20 cellular contexts compared by ENCODE assay signal in genomic region chr6:113967777-113968176, GRCh38. TPM values are rescaled to one million over a fixed set of nuclear protein-coding genes. Genes with fewer than 3 reads are reported as not detected.
DNase-seq lines count a peak whose midpoint lies in the region; ATAC-seq, FAIRE-seq and TF ChIP-seq lines count a peak whose summit lies in the region.
"Had no signal": no experiment of that assay in that cellular context is flagged by ENCODE, and none has a peak within 500 bp of the region (broad histone marks: within the 10 kb centered on the region; RNA-seq: fewer than 3 reads in every experiment).

No MANE protein-coding gene starts in this region.

- H2AFZ ChIP-seq in astrocyte (ENCODE audit: low read depth, low read length): no peak overlapping the region

- peaks cover 65% of the 10 kb centered on the region for H3K4me1 Mint-ChIP-seq in CD8-positive, alpha-beta T cell (ENCODE audit: low read depth)
- peaks cover 22% of the 10 kb centered on the region for H3K4me1 Mint-ChIP-seq in astrocyte (ENCODE audit: low read depth, unreplicated experiment)
- peaks cover 36% of the 10 kb centered on the region for H3K4me1 Mint-ChIP-seq in nephron

- DNase-seq in CD8-positive, alpha-beta T cell: no peak
- DNase-seq in astrocyte (ENCODE audit: low read depth) (no peak), iPS-NIHi7 (ENCODE audit: extremely low spot score) (no peak)
- DNase-seq: activated CD4-positive, CD25-positive, alpha-beta regulatory T cell; activated CD8-positive, alpha-beta memory T cell treated with anti-CD3 and anti-CD28 coated beads, Interleukin-2, amount 50 U/mL, for 4 hours; CD4-positive, alpha-beta memory T cell; cerebellar nuclear complex; kidney; mucosa of descending colon; NCI-H1105 treated with DMSO at 0.1 percent for 48 hours; NCI-H2227 treated with DMSO at 0.1 percent for 48 hours had no signal

- H3K79me2 ChIP-seq in astrocyte (ENCODE audit: insufficient read depth, low read length): peaks cover 84% of the 10 kb centered on the region

- POLR2A ChIA-PET in CD8-positive, alpha-beta T cell (lab: Charles Lee): interaction anchor here (1.1 kb wide), 1 partner anchor 12 kb away, joined by 3 read pairs; no protein-coding TSS in a partner anchor
- POLR2A ChIA-PET in HEK293 (lab: Yijun Ruan, JAX): no interaction called here

- no peak for ATAC-seq in CD8-positive, alpha-beta T cell
- ATAC-seq in GM18867 (IDR thresholded peaks at IDR 0.05; ENCODE audit: unreplicated experiment): no peak
- ATAC-seq in GM21423 (IDR thresholded peaks at IDR 0.05; ENCODE audit: unreplicated experiment): no peak
- ATAC-seq: gastroesophageal sphincter, mucosa of descending colon, Panc1 had no signal

- H3K4me1 ChIP-seq in CD8-positive, alpha-beta T cell (ENCODE audit: insufficient read depth, low read length): peaks cover 35% of the 10 kb centered on the region
- H3K4me1 ChIP-seq in HEK293 (ENCODE audit: control insufficient read depth, insufficient read depth, low read length) (peaks cover 9% of the 10 kb centered on the region), astrocyte (ENCODE audit: insufficient read depth, low read length) (peaks cover 12% of the 10 kb centered on the region)
- H3K4me1 ChIP-seq: prostate gland had no signal

- no peaks in the 10 kb centered on the region for H3K9me3 Mint-ChIP-seq in CD8-positive, alpha-beta T cell
- H3K9me3 Mint-ChIP-seq in astrocyte (ENCODE audit: unreplicated experiment): no peaks in the 10 kb centered on the region
- no peaks in the 10 kb centered on the region for H3K9me3 Mint-ChIP-seq in nephron
- H3K9me3 Mint-ChIP-seq: CD4-positive, alpha-beta memory T cell had no signal

- peaks cover 71% of the 10 kb centered on the region for H4K20me1 ChIP-seq in astrocyte (ENCODE audit: insufficient read depth, low read length)

- no peak for TF ChIP-seq CTCF in CD8-positive, alpha-beta T cell (IDR thresholded peaks at IDR 0.05)
- TF ChIP-seq CTCF in HEK293 (tag by site-specific recombination; IDR thresholded peaks at IDR 0.05) (no peak), astrocyte (IDR thresholded peaks at IDR 0.05; ENCODE audit: insufficient read depth, low read depth, low read length) (no peak), nephron (IDR thresholded peaks at IDR 0.05; ENCODE audit: unreplicated experiment in 3 of 3) (no peak)

- peak overlapping the region; percentile 90 for H3K4me2 ChIP-seq in astrocyte (ENCODE audit: low read length)

- intact Hi-C loops in CD8-positive, alpha-beta T cell (cut with DNase I, micrococcal nuclease): no loop called here

- no peaks in the 10 kb centered on the region for H3K36me3 ChIP-seq in CD8-positive, alpha-beta T cell (ENCODE audit: insufficient read depth, low read length)
- H3K36me3 ChIP-seq in HEK293 (ENCODE audit: control insufficient read depth in 2 of 2, insufficient read depth in 1 of 2, low read length in 2 of 2): no peaks in the 10 kb centered on the region
- no peaks in the 10 kb centered on the region for H3K36me3 ChIP-seq in astrocyte (ENCODE audit: insufficient read depth, low read length)
- H3K36me3 ChIP-seq: gastroesophageal sphincter, prostate gland had no signal

- H3K27ac Mint-ChIP-seq in CD8-positive, alpha-beta T cell: no peak overlapping the region
- H3K27ac Mint-ChIP-seq in astrocyte (ENCODE audit: unreplicated experiment) (no peak overlapping the region), nephron (peak overlapping the region; percentile 17 to 100 (median 22))

- H3K9ac ChIP-seq in astrocyte (ENCODE audit: low read length): no peak overlapping the region

- H3K27me3 Mint-ChIP-seq in CD8-positive, alpha-beta T cell (ENCODE audit: low read depth): no peaks in the 10 kb centered on the region
- H3K27me3 Mint-ChIP-seq in astrocyte (ENCODE audit: low read depth, unreplicated experiment): no peaks in the 10 kb centered on the region
- H3K27me3 Mint-ChIP-seq in nephron (ENCODE audit: low read depth): no peaks in the 10 kb centered on the region
- H3K27me3 Mint-ChIP-seq: CD4-positive, alpha-beta memory T cell had no signal

- CTCF ChIA-PET in CD8-positive, alpha-beta T cell (lab: Charles Lee): no interaction called here
- CTCF ChIA-PET in HEK293 (lab: Yijun Ruan, JAX): interaction anchor here (0.6 to 2.3 kb wide), 4 partner anchors 8 to 1577 kb away, joined by 3 to 8 read pairs (median 3); no protein-coding TSS in a partner anchor

- no peak for FAIRE-seq in astrocyte (lab: Jason Lieb, UNC)
- FAIRE-seq: G401.6, GM19239, kidney had no signal

- no peaks in the 10 kb centered on the region for H3K9me3 ChIP-seq in CD8-positive, alpha-beta T cell (ENCODE audit: low read length)
- H3K9me3 ChIP-seq in HEK293 (ENCODE audit: control insufficient read depth, insufficient read depth, low read depth, low read length) (no peaks in the 10 kb centered on the region), astrocyte (ENCODE audit: insufficient read depth, low read depth, low read length) (no peaks in the 10 kb centered on the region)
- H3K9me3 ChIP-seq: gastroesophageal sphincter, mucosa of descending colon, prostate gland had no signal

- no peak overlapping the region for H3K4me3 ChIP-seq in CD8-positive, alpha-beta T cell (ENCODE audit: low read depth, low read length)
- no peak overlapping the region; the same call in 1 of the 2 replicates for H3K4me3 ChIP-seq in HEK293 (ENCODE audit: low read depth, low read length)
- H3K4me3 ChIP-seq in astrocyte (ENCODE audit: insufficient read depth, low read depth, low read length): no peak overlapping the region
- H3K4me3 ChIP-seq: gastroesophageal sphincter, mucosa of descending colon, prostate gland had no signal

- H3K27ac ChIP-seq in CD8-positive, alpha-beta T cell (ENCODE audit: low read depth, low read length): no peak overlapping the region
- no peak overlapping the region for H3K27ac ChIP-seq in HEK293 (ENCODE audit: extremely low read depth, low read depth, low read length)
- H3K27ac ChIP-seq in astrocyte (ENCODE audit: low read depth, low read length): no peak overlapping the region
- H3K27ac ChIP-seq: gastroesophageal sphincter, prostate gland had no signal

- H3K4me3 Mint-ChIP-seq in CD8-positive, alpha-beta T cell: peak overlapping the region; percentile 7
- H3K4me3 Mint-ChIP-seq in astrocyte (ENCODE audit: unreplicated experiment): peak overlapping the region; percentile 93
- H3K4me3 Mint-ChIP-seq in nephron: peak overlapping the region; percentile 42 to 100 (median 97)

- H3K27me3 ChIP-seq in CD8-positive, alpha-beta T cell (ENCODE audit: insufficient read depth, low read length): no peaks in the 10 kb centered on the region
- H3K27me3 ChIP-seq in astrocyte (ENCODE audit: insufficient read depth, low read length): no peaks in the 10 kb centered on the region
- H3K27me3 ChIP-seq: gastroesophageal sphincter had no signal

- peaks cover 15% of the 10 kb centered on the region for H3K36me3 Mint-ChIP-seq in CD8-positive, alpha-beta T cell
- no peaks in the 10 kb centered on the region for H3K36me3 Mint-ChIP-seq in astrocyte (ENCODE audit: low read depth, unreplicated experiment)
- H3K36me3 Mint-ChIP-seq in nephron (ENCODE audit: low read depth): peaks cover 25% of the 10 kb centered on the region

TF ChIP-seq in HEK293, 187 proteins besides CTCF, POLR2A, EP300 and RAD21:
- TF ChIP-seq ZNF768 (tag by site-specific recombination; IDR thresholded peaks at IDR 0.05) (no peak), PRDM6 (tag by site-specific recombination; IDR thresholded peaks at IDR 0.05) (peak; percentile 53; the same call in 1 of the 2 replicates)

RNA-seq across cellular contexts. Expression of gene HDAC2, which starts 3.2 kb away (rescaled TPM):
- total RNA-seq in CD8-positive, alpha-beta T cell: 10 to 100 TPM; 34.6 to 35.0 TPM
- 173 and 179 TPM in 2 replicates for total RNA-seq in astrocyte

Comparison
In these comparisons a context has a peak if more than half of its experiments do, and no peak if none do; other contexts are left out.
1. H3K27ac Mint-ChIP-seq: peak in nephron (3 of 3); none in CD8-positive, alpha-beta T cell (single experiment) and astrocyte (single experiment).
2. H3K4me3 Mint-ChIP-seq: peak in every context shown above with its lines; median percentile 97 in nephron; 93 in astrocyte; 7 in CD8-positive, alpha-beta T cell.